Comparison of ENCODE assay signal across 1 cellular context in genomic region chr17:7844292-7845154, GRCh38.
A peak's percentile ranks its signal among the peaks of the same experiment; 100 is the strongest.
TF ChIP-seq lines count a peak whose summit lies in the region.

No MANE protein-coding gene starts in this region.

TF ChIP-seq in A549, 52 proteins besides CTCF, POLR2A, EP300 and RAD21 (continued from another document):
- TF ChIP-seq HMGXB4 (CRISPR knock-in tag; IDR thresholded peaks at IDR 0.05; ENCODE audit: borderline replicate concordance) (peak; percentile 79), SMC3 (IDR thresholded peaks at IDR 0.05) (no peak), RNF2 (IDR thresholded peaks at IDR 0.05; ENCODE audit: borderline replicate concordance, low read depth) (no peak), USF2 (IDR thresholded peaks at IDR 0.05) (no peak), NR3C1 (IDR thresholded peaks at IDR 0.05) (no peak), NFE2L2 (conservative IDR thresholded peaks at IDR 0.05; ENCODE audit: low read length) (no peak), ZSCAN20 (CRISPR knock-in tag; IDR thresholded peaks at IDR 0.05) (no peak), ZFP36 (IDR thresholded peaks at IDR 0.05; ENCODE audit: borderline replicate concordance, partially characterized antibody) (no peak), CBX8 (IDR thresholded peaks at IDR 0.05) (no peak), KDM1A (IDR thresholded peaks at IDR 0.05; ENCODE audit: low read depth) (no peak), RCOR1 (IDR thresholded peaks at IDR 0.05; ENCODE audit: low read depth, low read length) (no peak), HOXA7 (CRISPR knock-in tag; IDR thresholded peaks at IDR 0.05) (peak; percentile 90; the same call in 1 of the 2 replicates), ZC3H11A (IDR thresholded peaks at IDR 0.05) (no peak), SREBF2 (IDR thresholded peaks at IDR 0.05) (no peak), FOSB (CRISPR knock-in tag; IDR thresholded peaks at IDR 0.05) (peak; percentile 76), EHMT2 (IDR thresholded peaks at IDR 0.05; ENCODE audit: low read depth) (no peak), HOXB13 (CRISPR knock-in tag; IDR thresholded peaks at IDR 0.05; ENCODE audit: low read depth) (peak; percentile 42; the same call in 1 of the 2 replicates), BHLHE40 (IDR thresholded peaks at IDR 0.05; ENCODE audit: low read depth, low read length) (no peak), CHD4 (IDR thresholded peaks at IDR 0.05; ENCODE audit: borderline replicate concordance) (peak; percentile 21; the same call in 1 of the 2 replicates), KDM5A (IDR thresholded peaks at IDR 0.05) (0 out of 2 replicates have a peak, but pooled peaks have one; percentile 10), ATOH8 (CRISPR knock-in tag; IDR thresholded peaks at IDR 0.05; ENCODE audit: low read depth) (no peak), TFCP2L1 (CRISPR knock-in tag; IDR thresholded peaks at IDR 0.05) (peak; percentile 80), EHF (CRISPR knock-in tag; IDR thresholded peaks at IDR 0.05) (peak; percentile 50; the same call in 1 of the 2 replicates), HDAC2 (IDR thresholded peaks at IDR 0.05) (no peak), REST (IDR thresholded peaks at IDR 0.05) (no peak; the same call in 1 of the 2 replicates), E2F6 (IDR thresholded peaks at IDR 0.05; ENCODE audit: borderline replicate concordance, low read depth) (peak; percentile 25; the same call in 1 of the 2 replicates), CEBPB (IDR thresholded peaks at IDR 0.05) (no peak), MAZ (IDR thresholded peaks at IDR 0.05; ENCODE audit: borderline replicate concordance, low read depth, low read length) (no peak), JUN (IDR thresholded peaks at IDR 0.05) (peak in 1 of 2 experiments; percentile 60; a peak in 2 of 5 replicates), FOXS1 (CRISPR knock-in tag; IDR thresholded peaks at IDR 0.05) (no peak), PBX3 (IDR thresholded peaks at IDR 0.05) (0 out of 2 replicates have a peak, but pooled peaks have one; percentile 17), HEYL (CRISPR knock-in tag; IDR thresholded peaks at IDR 0.05) (no peak), ESRRA (IDR thresholded peaks at IDR 0.05; ENCODE audit: borderline replicate concordance, low read length) (no peak), JUNB (IDR thresholded peaks at IDR 0.05) (no peak)
- TF ChIP-seq, protein P1, sequence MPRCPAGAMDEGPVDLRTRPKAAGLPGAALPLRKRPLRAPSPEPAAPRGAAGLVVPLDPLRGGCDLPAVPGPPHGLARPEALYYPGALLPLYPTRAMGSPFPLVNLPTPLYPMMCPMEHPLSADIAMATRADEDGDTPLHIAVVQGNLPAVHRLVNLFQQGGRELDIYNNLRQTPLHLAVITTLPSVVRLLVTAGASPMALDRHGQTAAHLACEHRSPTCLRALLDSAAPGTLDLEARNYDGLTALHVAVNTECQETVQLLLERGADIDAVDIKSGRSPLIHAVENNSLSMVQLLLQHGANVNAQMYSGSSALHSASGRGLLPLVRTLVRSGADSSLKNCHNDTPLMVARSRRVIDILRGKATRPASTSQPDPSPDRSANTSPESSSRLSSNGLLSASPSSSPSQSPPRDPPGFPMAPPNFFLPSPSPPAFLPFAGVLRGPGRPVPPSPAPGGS (IDR thresholded peaks at IDR 0.05), result 0 out of 3 replicates have a peak, but pooled peaks have one; percentile 10
